10 cellular contexts compared by ENCODE assay signal in genomic region chr1:78619029-78619428, GRCh38. TPM values are rescaled to one million over a fixed set of nuclear protein-coding genes. Genes with fewer than 3 reads are reported as not detected.
DNase-seq lines count a peak whose midpoint lies in the region; ATAC-seq and TF ChIP-seq lines count a peak whose summit lies in the region.
"Had no signal": no experiment of that assay in that cellular context is flagged by ENCODE, and none has a peak within 500 bp of the region (broad histone marks: within the 10 kb centered on the region; RNA-seq: fewer than 3 reads in every experiment).

No MANE protein-coding gene starts in this region.

- H4K8ac ChIP-seq in IMR-90 (ENCODE audit: low read depth in 2 of 2, low read length in 2 of 2), result no peak overlapping the region

- CTCF ChIA-PET in CD4-positive, alpha-beta T cell (lab: Charles Lee), result no interaction called here
- CTCF ChIA-PET in IMR-90 (lab: Yijun Ruan, JAX) (no interaction called here), mammary epithelial cell (lab: Charles Lee; ENCODE audit: low non-redundant PET) (no interaction called here)

- no peak overlapping the region for H2BK120ac ChIP-seq in IMR-90 (ENCODE audit: low read depth, low read length)

- no peak overlapping the region for H3K4me2 ChIP-seq in IMR-90 (ENCODE audit: low read depth, low read length)
- no peak overlapping the region for H3K4me2 ChIP-seq in mammary epithelial cell (ENCODE audit: insufficient read depth, low read depth, low read length)
- H3K4me2 ChIP-seq in parathyroid adenoma (ENCODE audit: low read length), result no peak overlapping the region

- ATAC-seq in CD4-positive, alpha-beta T cell (ENCODE audit: poor library complexity), result no peak
- ATAC-seq in IMR-90 (ENCODE audit: low read depth) (no peak), HG03460 (IDR thresholded peaks at IDR 0.05; ENCODE audit: unreplicated experiment) (no peak), GM21717 (IDR thresholded peaks at IDR 0.05; ENCODE audit: unreplicated experiment) (no peak)

- H3K4me1 ChIP-seq in IMR-90 (ENCODE audit: control insufficient read depth, insufficient read depth, low read length) (peaks cover 2% of the 10 kb centered on the region), mammary epithelial cell (ENCODE audit: insufficient read depth, low read length) (peaks cover 16% of the 10 kb centered on the region), parathyroid adenoma (no peaks in the 10 kb centered on the region)

- no peaks in the 10 kb centered on the region for H3K27me3 ChIP-seq in CD4-positive, alpha-beta T cell (ENCODE audit: control insufficient read depth, insufficient read depth, low read length)
- H3K27me3 ChIP-seq in IMR-90 (ENCODE audit: control insufficient read depth, insufficient read depth, low read length) (no peaks in the 10 kb centered on the region), mammary epithelial cell (ENCODE audit: insufficient read depth, low read length) (no peaks in the 10 kb centered on the region), parathyroid adenoma (ENCODE audit: control insufficient read depth, insufficient read depth, low read length) (no peaks in the 10 kb centered on the region)

- H3K14ac ChIP-seq in IMR-90 (replicated peaks; ENCODE audit: low read depth, low read length), result no peak overlapping the region

- H3K79me2 ChIP-seq in mammary epithelial cell (ENCODE audit: insufficient read depth, low read length), result no peaks in the 10 kb centered on the region
- no peaks in the 10 kb centered on the region for H3K79me2 ChIP-seq in parathyroid adenoma

- no peak overlapping the region for H2BK15ac ChIP-seq in IMR-90 (ENCODE audit: low read depth, low read length)

- H3K4me1 Mint-ChIP-seq in CD4-positive, alpha-beta T cell (ENCODE audit: low read depth), result peaks cover 60% of the 10 kb centered on the region

- peak overlapping the region; percentile 85 for H3K4me3 Mint-ChIP-seq in CD4-positive, alpha-beta T cell

- no peak overlapping the region for H4K91ac ChIP-seq in IMR-90 (ENCODE audit: insufficient read depth, low read depth, low read length)

- 100% methylated on average over 1 of the region's 3 CpGs; no CpG with 5 or more reads in 1 of the 2 experiments for WGBS in IMR-90 (ENCODE audit: extremely low coverage in 2 of 2, insufficient read length in 1 of 2), 2 experiments
- 41% methylated on average over 3 of the region's 3 CpGs for WGBS in mammary epithelial cell (ENCODE audit: low coverage, missing lambda C conversion rate)

- no peak overlapping the region for H3K56ac ChIP-seq in IMR-90 (ENCODE audit: extremely low read depth, insufficient read depth, low read length)

- no TSS peak for BruUV-seq in IMR-90 (replicated peaks; lab: Mats Ljungman, UMichigan)
- BruUV-seq in mammary epithelial cell (replicated peaks; lab: Mats Ljungman, UMichigan), result no TSS peak

- no peaks in the 10 kb centered on the region for H3K9me3 Mint-ChIP-seq in CD4-positive, alpha-beta T cell

- H3K4ac ChIP-seq in IMR-90 (ENCODE audit: low read depth, low read length), result no peak overlapping the region

- H3K18ac ChIP-seq in IMR-90 (ENCODE audit: low read depth, low read length), result no peak overlapping the region

- H2BK20ac ChIP-seq in IMR-90 (ENCODE audit: low read depth, low read length), result no peak overlapping the region

- dilution Hi-C loops in IMR-90 (cut with HindIII; ENCODE audit: low sequenced_read_pairs, unreplicated experiment), result no loop called here
- dilution Hi-C loops in mammary epithelial cell (cut with HindIII; ENCODE audit: low sequenced_read_pairs), result no loop called here

- no peaks in the 10 kb centered on the region for H3K9me3 ChIP-seq in CD4-positive, alpha-beta T cell (ENCODE audit: control insufficient read depth, low read length)
- H3K9me3 ChIP-seq in IMR-90 (ENCODE audit: control insufficient read depth, insufficient read depth, low read length) (no peaks in the 10 kb centered on the region), mammary epithelial cell (replicated peaks; ENCODE audit: insufficient read depth, low read length) (no peaks in the 10 kb centered on the region), parathyroid adenoma (ENCODE audit: control insufficient read depth, low read length) (no peaks in the 10 kb centered on the region)

- no peak overlapping the region for H3K27ac ChIP-seq in CD4-positive, alpha-beta T cell (ENCODE audit: low read depth, low read length)
- H3K27ac ChIP-seq in IMR-90 (ENCODE audit: insufficient read depth, low read length), result no peak overlapping the region
- H3K27ac ChIP-seq in mammary epithelial cell (ENCODE audit: insufficient read depth, low read depth, low read length), result no peak overlapping the region
- H3K27ac ChIP-seq in parathyroid adenoma, result peak overlapping the region; percentile 15

- no peak overlapping the region for H2AK5ac ChIP-seq in IMR-90 (ENCODE audit: low read depth, low read length)

- H3K27me3 Mint-ChIP-seq in CD4-positive, alpha-beta T cell, result no peaks in the 10 kb centered on the region

- H3K9ac ChIP-seq in IMR-90 (ENCODE audit: low read depth, low read length) (no peak overlapping the region), mammary epithelial cell (ENCODE audit: insufficient read depth, low read length) (no peak overlapping the region), parathyroid adenoma (no peak overlapping the region)

- TF ChIP-seq POLR2A in IMR-90 (IDR thresholded peaks at IDR 0.05; ENCODE audit: low read depth, low read length), result no peak

- no peak for TF ChIP-seq CTCF in CD4-positive, alpha-beta T cell (IDR thresholded peaks at IDR 0.05)
- TF ChIP-seq CTCF in IMR-90 (conservative IDR thresholded peaks at IDR 0.05; ENCODE audit: low read depth, low read length) (no peak), mammary epithelial cell (conservative IDR thresholded peaks at IDR 0.05 in 1 of 2, IDR thresholded peaks at IDR 0.05 in 1 of 2; ENCODE audit: extremely low read depth in 1 of 2, insufficient read depth in 1 of 2, low read depth in 1 of 2, low read length in 2 of 2) (no peak), parathyroid adenoma (IDR thresholded peaks at IDR 0.05) (no peak)

- peaks cover 2% of the 10 kb centered on the region for H3K36me3 Mint-ChIP-seq in CD4-positive, alpha-beta T cell (ENCODE audit: low read depth)

- H4K20me1 ChIP-seq in IMR-90 (ENCODE audit: insufficient read depth, low read length) (no peaks in the 10 kb centered on the region), mammary epithelial cell (ENCODE audit: insufficient read depth, low read length) (no peaks in the 10 kb centered on the region)

- H3K23ac ChIP-seq in IMR-90 (ENCODE audit: low read depth, low read length), result no peak overlapping the region

- TF ChIP-seq RAD21 in IMR-90 (IDR thresholded peaks at IDR 0.05; ENCODE audit: low read length), result no peak

- H2BK5ac ChIP-seq in IMR-90 (ENCODE audit: low read depth, low read length, poor library complexity, severe bottlenecking), result no peak overlapping the region

- in situ Hi-C loops in IMR-90 (cut with MboI; ENCODE audit: low sequenced_read_pairs), result no loop called here
- in situ Hi-C loops in mammary epithelial cell (cut with MboI; ENCODE audit: low sequenced_read_pairs in 2 of 2), result no loop called here

- POLR2A ChIA-PET in CD4-positive, alpha-beta T cell (lab: Charles Lee), result interaction anchor here (3.6 kb wide), 1 partner anchor 31 kb away, joined by 29 read pairs; the partner anchor contains the start of gene IFI44
- POLR2A ChIA-PET in IMR-90 (lab: Charles Lee; ENCODE audit: unreplicated experiment), result no interaction called here

- peak overlapping the region; percentile 83 for H3K27ac Mint-ChIP-seq in CD4-positive, alpha-beta T cell

- intact Hi-C loops in CD4-positive, alpha-beta T cell (cut with DNase I, micrococcal nuclease), result loop anchor here in 1 of 2 experiments (5.0 kb wide), 1 partner anchor 472 kb away; no protein-coding TSS in a partner anchor
- intact Hi-C loops in IMR-90 (cut with micrococcal nuclease), result loop anchor here (5.0 kb wide), 2 partner anchors 213 to 578 kb away; no protein-coding TSS in a partner anchor
- intact Hi-C loops in mammary epithelial cell (cut with micrococcal nuclease), result no loop called here

- no peaks in the 10 kb centered on the region for H3K79me1 ChIP-seq in IMR-90 (ENCODE audit: low read depth in 1 of 2, low read length in 2 of 2)

- no peaks in the 10 kb centered on the region for H3K9me1 ChIP-seq in IMR-90 (ENCODE audit: insufficient read depth, low read length)

- no peak overlapping the region for H2AK9ac ChIP-seq in IMR-90 (replicated peaks; ENCODE audit: low read depth, low read length, poor library complexity)

- H2AFZ ChIP-seq in IMR-90 (replicated peaks; ENCODE audit: low read length, poor library complexity) (no peak overlapping the region), mammary epithelial cell (ENCODE audit: low read depth, low read length) (peak overlapping the region; percentile 76), parathyroid adenoma (peak overlapping the region; percentile 10)

- no peaks in the 10 kb centered on the region for H3K36me3 ChIP-seq in IMR-90 (ENCODE audit: control insufficient read depth, insufficient read depth, low read length)
- no peaks in the 10 kb centered on the region for H3K36me3 ChIP-seq in mammary epithelial cell (ENCODE audit: insufficient read depth, low read length)
- H3K36me3 ChIP-seq in parathyroid adenoma (ENCODE audit: control insufficient read depth, insufficient read depth, low read length), result no peaks in the 10 kb centered on the region

- DNase-seq in CD4-positive, alpha-beta T cell, result no peak
- DNase-seq in IMR-90, result no peak
- no peak for DNase-seq in mammary epithelial cell
- DNase-seq in GM19238 (ENCODE audit: insufficient read length, low spot score), result no peak
- DNase-seq in LoVo (ENCODE audit: low spot score), result no peak
- DNase-seq: Kasumi-1, NCI-H69 had no signal

- H3K4me3 ChIP-seq in IMR-90 (ENCODE audit: insufficient read depth, low read depth, low read length) (no peak overlapping the region), mammary epithelial cell (replicated peaks in 1 of 3; ENCODE audit: insufficient read depth in 1 of 3, low read depth in 2 of 3, low read length in 3 of 3) (no peak overlapping the region), parathyroid adenoma (ENCODE audit: low read depth, low read length) (no peak overlapping the region)

- no peak overlapping the region for H4K5ac ChIP-seq in IMR-90 (ENCODE audit: low read depth, low read length)

TF ChIP-seq in IMR-90, 13 proteins besides CTCF, POLR2A, EP300 and RAD21 (continues in another document):
- peak; percentile 78 for TF ChIP-seq NFE2L2 (IDR thresholded peaks at IDR 0.05; ENCODE audit: low read depth, low read length)

RNA-seq across cellular contexts. Expression of gene IFI44L, which starts 1.2 kb away (rescaled TPM):
- total RNA-seq in CD4-positive, alpha-beta T cell, result 10 to 100 TPM; 19.5 to 23.9 TPM
- total RNA-seq in IMR-90 (2012; rRNA removed), result 0.18 and 0.28 TPM in 2 replicates
- polyA plus RNA-seq in IMR-90 (2012; rRNA removed), result 0.13 and 0.19 TPM in 2 replicates
- 0.01 and 0.13 TPM in 2 replicates for polyA plus RNA-seq in IMR-90 (2012; cell fraction: cytosol; rRNA removed)
- polyA plus RNA-seq in IMR-90 (2012; cell fraction: nucleus; rRNA removed; ENCODE audit: low replicate concordance), result 0.10 and 0.52 TPM in 2 replicates
- total RNA-seq in mammary epithelial cell, result 1 to 10 TPM; 1.2 to 2.7 TPM
- 0.14 TPM for polyA plus RNA-seq in mammary epithelial cell
- not detected for polyA minus RNA-seq in mammary epithelial cell

RNA-seq across cellular contexts. Expression of gene IFI44, which starts 30.6 kb away (rescaled TPM):
- 10 to 100 TPM; 67.4 to 70.0 TPM for total RNA-seq in CD4-positive, alpha-beta T cell
- total RNA-seq in IMR-90 (2012; rRNA removed), result 2.5 and 2.7 TPM in 2 replicates
- polyA plus RNA-seq in IMR-90 (2012; rRNA removed), result 1.8 and 2.2 TPM in 2 replicates
- 0.22 and 0.34 TPM in 2 replicates for polyA plus RNA-seq in IMR-90 (2012; cell fraction: cytosol; rRNA removed)
- polyA plus RNA-seq in IMR-90 (2012; cell fraction: nucleus; rRNA removed; ENCODE audit: low replicate concordance), result 0.53 and 5.5 TPM in 2 replicates
- 1 to 10 TPM; 1.3 to 5.0 TPM for total RNA-seq in mammary epithelial cell
- 1.2 TPM for polyA plus RNA-seq in mammary epithelial cell
- not detected for polyA minus RNA-seq in mammary epithelial cell

Comparison
In these comparisons a context has a peak if more than half of its experiments do, and no peak if none do; other contexts are left out.
1. RNA of gene IFI44L, which starts 1.2 kb away (total RNA-seq): 19.5 to 23.9 TPM in CD4-positive, alpha-beta T cell; 1.2 to 2.7 TPM in mammary epithelial cell and 0.18 to 0.28 TPM in IMR-90; every median in the first group is over 4 times any median in the second.
2. RNA of gene IFI44, which starts 30.6 kb away (total RNA-seq): 67.4 to 70.0 TPM in CD4-positive, alpha-beta T cell; 1.3 to 5.0 TPM in mammary epithelial cell and 2.5 to 2.7 TPM in IMR-90; every median in the first group is over 10 times any median in the second.